9 cellular contexts compared by ENCODE assay signal in genomic region chr9:128098936-128099931, GRCh38. TPM values are rescaled to one million over a fixed set of nuclear protein-coding genes. Genes with fewer than 3 reads are reported as not detected.
DNase-seq lines count a peak whose midpoint lies in the region; FAIRE-seq and TF ChIP-seq lines count a peak whose summit lies in the region.
"Had no signal": no experiment of that assay in that cellular context is flagged by ENCODE, and none has a peak within 500 bp of the region (broad histone marks: within the 10 kb centered on the region; RNA-seq: fewer than 3 reads in every experiment).

No MANE protein-coding gene starts in this region.

- WGBS in liver, result 16% methylated on average over 24 of the region's 24 CpGs
- WGBS in thymus, result 84% methylated on average over 24 of the region's 24 CpGs

- H3K4me1 ChIP-seq in liver (ENCODE audit: control insufficient read depth in 4 of 4, insufficient read depth in 4 of 4, low read length in 3 of 4) (peaks cover 14 to 70% (median 56%) of the 10 kb centered on the region in 4 donors), thymus (ENCODE audit: control insufficient read depth, insufficient read depth, low read length) (peaks cover 50% of the 10 kb centered on the region)

- H3K9me3 ChIP-seq in liver (ENCODE audit: control insufficient read depth in 4 of 4, low read length in 3 of 4) (no peaks in the 10 kb centered on the region), thymus (ENCODE audit: control insufficient read depth) (no peaks in the 10 kb centered on the region)

- H3K9ac ChIP-seq in liver (ENCODE audit: low read depth in 1 of 2, low read length in 2 of 2), result peak overlapping the region; percentile 98 to 99
- H3K9ac ChIP-seq: KMS-11 had no signal

- no peak for FAIRE-seq in bronchial epithelial cell (lab: Jason Lieb, UNC)

- TF ChIP-seq RAD21 in liver (IDR thresholded peaks at IDR 0.05), result no peak

- no peaks in the 10 kb centered on the region for H3K27me3 ChIP-seq in bronchial epithelial cell (ENCODE audit: control insufficient read depth, insufficient read depth, low read length)
- H3K27me3 ChIP-seq in liver (ENCODE audit: control insufficient read depth in 4 of 4, insufficient read depth in 4 of 4, low read length in 3 of 4), result no peaks in the 10 kb centered on the region
- H3K27me3 ChIP-seq in thymus (ENCODE audit: control insufficient read depth, insufficient read depth), result no peaks in the 10 kb centered on the region

- H3K4me3 ChIP-seq in bronchial epithelial cell (ENCODE audit: low read depth, low read length) (peak overlapping the region; percentile 64), liver (ENCODE audit: low read depth in 1 of 3, low read length in 3 of 3) (peak overlapping the region; percentile 56 to 93 (median 82)), thymus (ENCODE audit: low read length) (no peak overlapping the region)

- H3K36me3 ChIP-seq in bronchial epithelial cell (ENCODE audit: control insufficient read depth, insufficient read depth, low read length) (peaks cover 27% of the 10 kb centered on the region), liver (ENCODE audit: control insufficient read depth in 4 of 4, insufficient read depth in 3 of 4, low read depth in 1 of 4, low read length in 3 of 4) (peaks cover 0 to 11% (median 0%) of the 10 kb centered on the region in 4 donors), thymus (ENCODE audit: control insufficient read depth, insufficient read depth) (peaks cover 27% of the 10 kb centered on the region)

- DNase-seq in NCI-H2171 treated with DMSO at 0.1 percent for 48 hours (lab: John Stamatoyannopoulos, UW) (peak; percentile 46), NCI-H2171 (lab: John Stamatoyannopoulos, UW) (no peak), bronchial epithelial cell (ENCODE audit: low read depth) (no peak), NCI-H2029 treated with DMSO at 0.1 percent for 48 hours (lab: John Stamatoyannopoulos, UW) (no peak), globus pallidus (ENCODE audit: low spot score) (no peak), NCI-H2227 treated with DMSO at 0.1 percent for 48 hours (lab: John Stamatoyannopoulos, UW) (no peak)

- TF ChIP-seq CTCF in bronchial epithelial cell (IDR thresholded peaks at IDR 0.05; ENCODE audit: insufficient read depth, low read length, severe bottlenecking) (no peak), liver (IDR thresholded peaks at IDR 0.05; ENCODE audit: low read depth, low read length, missing input control) (no peak)

- peak overlapping the region; percentile 91 to 94 for H3K27ac ChIP-seq in liver (ENCODE audit: low read depth in 1 of 2, low read length in 2 of 2)
- H3K27ac ChIP-seq in thymus (ENCODE audit: low read depth), result peak overlapping the region; percentile 44
- H3K27ac ChIP-seq: KMS-11 had no signal

TF ChIP-seq in liver, 16 proteins besides CTCF, POLR2A, EP300 and RAD21:
- peak in 1 of 2 donors; percentile 18 for TF ChIP-seq EGR1 (IDR thresholded peaks at IDR 0.05; ENCODE audit: low read depth in 2 of 2)
- no peak for TF ChIP-seq TAF1 (conservative IDR thresholded peaks at IDR 0.05)

RNA-seq across cellular contexts. Expression of gene PTGES2, which starts 28.3 kb away (rescaled TPM):
- total RNA-seq in bronchial epithelial cell (130 and 137 TPM in 2 replicates), liver (10 to 100 TPM; 22.8 to 34.7 TPM)
- polyA plus RNA-seq in liver (10 to 100 TPM; 28.2 to 41.1 TPM), thymus (39.3 TPM)

RNA-seq across cellular contexts. Expression of gene SLC25A25, which starts 31.2 kb away (rescaled TPM):
- total RNA-seq in bronchial epithelial cell (12.6 and 17.2 TPM in 2 replicates), liver (10 to 100 TPM; 21.7 to 74.6 TPM)
- polyA plus RNA-seq in liver (10 to 100 TPM; 35.4 to 43.2 TPM), thymus (12.3 TPM)

RNA-seq across cellular contexts. Expression of gene NAIF1, which starts 32.1 kb away (rescaled TPM):
- 10.3 and 12.4 TPM in 2 replicates for total RNA-seq in bronchial epithelial cell
- total RNA-seq in liver, result 1 to 10 TPM; 4.6 to 6.5 TPM
- polyA plus RNA-seq in liver, result 1 to 10 TPM; 2.5 to 4.8 TPM
- 11.5 TPM for polyA plus RNA-seq in thymus

RNA-seq across cellular contexts. Expression of gene LCN2, which starts 50.0 kb away (rescaled TPM):
- total RNA-seq in bronchial epithelial cell (48.4 and 110 TPM in 2 replicates), liver (1 to 10 TPM; 7.0 to 10.0 TPM)
- polyA plus RNA-seq in liver (10 to 100 TPM; 10.8 to 64.5 TPM), thymus (31.9 TPM)
